ENCODE assay signal across 8 cellular contexts in genomic region chr4:128287871-128288688, GRCh38. TPM values are rescaled to one million over a fixed set of nuclear protein-coding genes. Genes with fewer than 3 reads are reported as not detected.
A peak's percentile ranks its signal among the peaks of the same experiment; 100 is the strongest.
DNase-seq lines count a peak whose midpoint lies in the region; ATAC-seq, FAIRE-seq and TF ChIP-seq lines count a peak whose summit lies in the region.

No MANE protein-coding gene starts in this region.

- H3K4me3 ChIP-seq in trophoblast cell (ENCODE audit: low read depth, low read length) = peak overlapping the region; percentile 79
- H3K4me3 ChIP-seq in transverse colon = peak overlapping the region; percentile 10 to 98 (median 78)

- peak overlapping the region; percentile 78 for H4K8ac ChIP-seq in trophoblast cell (ENCODE audit: low read depth, low read length)

- peak overlapping the region; percentile 69 for H3K14ac ChIP-seq in trophoblast cell (ENCODE audit: low read length)

- H3K4me1 ChIP-seq in trophoblast cell (ENCODE audit: control insufficient read depth in 1 of 2, insufficient read depth in 2 of 2, low read length in 2 of 2) (peaks cover 0 to 6% of the 10 kb centered on the region in 2 experiments), transverse colon (peaks cover 6 to 41% (median 17%) of the 10 kb centered on the region in 4 donors)

- peak overlapping the region; percentile 27 for H2AK5ac ChIP-seq in trophoblast cell (ENCODE audit: low read length)

- H3K23ac ChIP-seq in trophoblast cell (ENCODE audit: low read length) = no peak overlapping the region

- peak overlapping the region; percentile 85 for H2BK5ac ChIP-seq in trophoblast cell (ENCODE audit: low read depth, low read length, poor library complexity)

- WGBS in adipose tissue, 3 donors = 0 to 1% (median 0%) methylated on average over 73 to 86 of the region's 86 CpGs
- no CpG with 5 or more reads among the region's 86 CpGs for WGBS in trophoblast cell (ENCODE audit: extremely low coverage, insufficient coverage, insufficient read length)
- WGBS in transverse colon (ENCODE audit: low coverage in 1 of 2), 2 donors = 0% methylated on average over 41 of the region's 86 CpGs; no CpG with 5 or more reads in 1 of the 2 donors

- intact Hi-C loops in cardiac septum (cut with DNase I) (loop anchor here (2.0 to 10.0 kb wide), 7 partner anchors 21 to 577 kb away; partner anchors contain the start of gene LARP1B), transverse colon (cut with DNase I; ENCODE audit: low total_unique reads) (loop anchor here (10.0 kb wide), 1 partner anchor 267 kb away; no protein-coding TSS in a partner anchor)

- H3K27me3 ChIP-seq in trophoblast cell (ENCODE audit: insufficient read depth, low read length) (no peaks in the 10 kb centered on the region), transverse colon (no peaks in the 10 kb centered on the region)

- H3K36me3 ChIP-seq in trophoblast cell (ENCODE audit: control insufficient read depth in 1 of 2, insufficient read depth in 2 of 2, low read length in 2 of 2) (peaks cover 0 to 1% of the 10 kb centered on the region in 2 experiments), transverse colon (no peaks in the 10 kb centered on the region)

- peak; percentile 32 to 74 (median 39) for TF ChIP-seq CTCF in transverse colon (IDR thresholded peaks at IDR 0.05)

- H2AFZ ChIP-seq in trophoblast cell (ENCODE audit: insufficient read depth, low read length, poor library complexity) = peak overlapping the region; percentile 80

- H3K79me2 ChIP-seq in trophoblast cell (ENCODE audit: control insufficient read depth, insufficient read depth, low read length, poor library complexity) = peaks cover 20% of the 10 kb centered on the region

- in situ Hi-C loops in transverse colon (cut with MboI; ENCODE audit: low pct_ligation_motif_present in 1 of 4, low pct_unique_long_range_greater_than_20kb in 1 of 4, low sequenced_read_pairs in 3 of 4) = loop anchor here in 2 of 4 donors (25.0 kb wide), 2 partner anchors 274 to 524 kb away; partner anchors contain the start of gene JADE1 (in 1 of the 2)

- H2BK120ac ChIP-seq in trophoblast cell (ENCODE audit: insufficient read depth, low read length, poor library complexity) = peak overlapping the region; percentile 76

- H3K4me2 ChIP-seq in trophoblast cell (ENCODE audit: low read length) = peak overlapping the region; percentile 92

- H3K18ac ChIP-seq in trophoblast cell (ENCODE audit: low read length) = peak overlapping the region; percentile 75

- peak; percentile 84 for ATAC-seq in HG02840 (IDR thresholded peaks at IDR 0.05; ENCODE audit: low FRiP score, unreplicated experiment)

- FAIRE-seq in GM12892 (lab: Jason Lieb, UNC) = peak; percentile 100

- peak; percentile 81 for TF ChIP-seq POLR2A in GM12892 (IDR thresholded peaks at IDR 0.05; ENCODE audit: low read depth, low read length)
- peak; percentile 79 for TF ChIP-seq POLR2A in transverse colon (IDR thresholded peaks at IDR 0.05)

- H3K79me1 ChIP-seq in trophoblast cell (ENCODE audit: low read length) = peaks cover 21% of the 10 kb centered on the region

- peak overlapping the region; percentile 31 for H2BK12ac ChIP-seq in trophoblast cell (ENCODE audit: low read length)

- H4K91ac ChIP-seq in trophoblast cell (ENCODE audit: low read depth, low read length) = peak overlapping the region; percentile 80

- H3K9ac ChIP-seq in trophoblast cell (ENCODE audit: low read length) = peak overlapping the region; percentile 90

- no peak for TF ChIP-seq EP300 in transverse colon (IDR thresholded peaks at IDR 0.05; ENCODE audit: low read depth)

- peak overlapping the region; percentile 75 for H3K4ac ChIP-seq in trophoblast cell (ENCODE audit: low read depth, low read length)

- DNase-seq in GM12892 (ENCODE audit: insufficient read length) (peak; percentile 69), NCI-H1436 (lab: John Stamatoyannopoulos, UW) (peak; percentile 98), SW480 (ENCODE audit: low spot score) (peak; percentile 95), cardiac septum (ENCODE audit: low spot score) (peak; percentile 100), trophoblast cell (peak; percentile 99 to 100), transverse colon (peak; percentile 100)

- H4K12ac ChIP-seq in trophoblast cell (ENCODE audit: low read depth, low read length) = peak overlapping the region; percentile 37

- H3K9me3 ChIP-seq in trophoblast cell (ENCODE audit: insufficient read depth, low read depth, low read length) = no peaks in the 10 kb centered on the region
- no peaks in the 10 kb centered on the region for H3K9me3 ChIP-seq in transverse colon

- peak overlapping the region; percentile 65 for H3K27ac ChIP-seq in adipose tissue (ENCODE audit: low read depth, low read length)
- H3K27ac ChIP-seq in trophoblast cell (ENCODE audit: low read depth, low read length) = peak overlapping the region; percentile 95
- peak overlapping the region; percentile 90 to 96 (median 92) for H3K27ac ChIP-seq in transverse colon

RNA-seq across cellular contexts. Expression of gene PGRMC2, which starts 0.5 kb away (rescaled TPM):
- 28.0 TPM for polyA plus RNA-seq in GM12892 (2012; ENCODE audit: missing spikeins)
- polyA plus RNA-seq in adipose tissue = 10 to 100 TPM; 22.2 to 62.1 (median 44.0) TPM
- total RNA-seq in cardiac septum (61.9 TPM), transverse colon (10 to 100 TPM; 19.9 to 49.1 (median 31.4) TPM)
- polyA plus RNA-seq in trophoblast cell (2013) = 223 and 226 TPM in 2 replicates

Comparison
In these comparisons a context has a peak if more than half of its experiments do, and no peak if none do; other contexts are left out.
1. Peak in every context shown above with its lines: DNase-seq, ATAC-seq, H3K4me3 ChIP-seq and H3K27ac ChIP-seq.